Comparison of ENCODE assay signal across 18 cellular contexts in genomic region chr1:201783572-201783971, GRCh38. TPM values are rescaled to one million over a fixed set of nuclear protein-coding genes. Genes with fewer than 3 reads are reported as not detected.
A peak's percentile ranks its signal among the peaks of the same experiment; 100 is the strongest.
DNase-seq lines count a peak whose midpoint lies in the region; ATAC-seq, FAIRE-seq and TF ChIP-seq lines count a peak whose summit lies in the region.
"Had no signal": no experiment of that assay in that cellular context is flagged by ENCODE, and none has a peak within 500 bp of the region (broad histone marks: within the 10 kb centered on the region; RNA-seq: fewer than 3 reads in every experiment).

No MANE protein-coding gene starts in this region.

- H2AFZ ChIP-seq in H1 (ENCODE audit: low read length), result no peak overlapping the region

- no peak for TF ChIP-seq POLR2A in H1 (IDR thresholded peaks at IDR 0.05; ENCODE audit: control extremely low read depth in 1 of 2, low read depth in 2 of 2, low read length in 2 of 2)

- CTCF ChIA-PET in RWPE1 (lab: Yijun Ruan, JAX) (interaction anchor here (0.6 to 3.5 kb wide), 4 partner anchors 9 to 224 kb away, joined by 3 to 15 read pairs (median 4); no protein-coding TSS in a partner anchor), H1 (lab: Charles Lee; ENCODE audit: partially characterized antibody) (interaction anchor here (0.7 to 19.1 kb wide), 14 partner anchors 8 to 253 kb away, joined by 3 to 823 read pairs (median 6); no protein-coding TSS in a partner anchor)

- H3K27ac ChIP-seq in left ventricle myocardium inferior (replicated peaks), result peak overlapping the region; percentile 78
- H3K27ac ChIP-seq in heart right ventricle, result peak overlapping the region in 2 of 10 donors; percentile 9 to 59
- H3K27ac ChIP-seq in RWPE1, result peak overlapping the region; percentile 85
- H3K27ac ChIP-seq in H1 (ENCODE audit: low read depth, low read length), result no peak overlapping the region
- H3K27ac ChIP-seq: HL-60, prostate gland, upper lobe of left lung had no signal

- TF ChIP-seq CTCF in left ventricle myocardium inferior (IDR thresholded peaks at IDR 0.05; ENCODE audit: borderline replicate concordance), result no peak
- peak in 2 of 9 donors; percentile 10 to 12 for TF ChIP-seq CTCF in heart right ventricle (IDR thresholded peaks at IDR 0.05)
- no peak for TF ChIP-seq CTCF in RWPE1 (conservative IDR thresholded peaks at IDR 0.05; ENCODE audit: low read depth)
- TF ChIP-seq CTCF in H1 (IDR thresholded peaks at IDR 0.05; ENCODE audit: control extremely low read depth in 1 of 3, insufficient read depth in 1 of 3, low read depth in 1 of 3, low read length in 3 of 3), result peak in 2 of 3 experiments; percentile 16 to 43; a peak in 3 of 4 replicates

- H2BK120ac ChIP-seq in H1 (replicated peaks; ENCODE audit: low read depth, low read length), result no peak overlapping the region

- intact Hi-C loops in left ventricle myocardium inferior (cut with micrococcal nuclease) (no loop called here), heart right ventricle (cut with DNase I) (loop anchor here in 1 of 10 donors (5.0 kb wide), 1 partner anchor 41 kb away; no protein-coding TSS in a partner anchor)

- H2BK5ac ChIP-seq in H1 (ENCODE audit: low read depth, low read length), result no peak overlapping the region

- POLR2A ChIA-PET in RWPE1 (lab: Yijun Ruan, JAX; ENCODE audit: low non-redundant PET) (interaction anchor here (0.6 kb wide), 1 partner anchor 634 kb away, joined by 3 read pairs; no protein-coding TSS in a partner anchor), H1 (lab: Charles Lee; ENCODE audit: partially characterized antibody) (no interaction called here)

- H3K27me3 ChIP-seq in left ventricle myocardium inferior (ENCODE audit: low read depth) (no peaks in the 10 kb centered on the region), heart right ventricle (no peaks in the 10 kb centered on the region), H1 (replicated peaks in 1 of 4; ENCODE audit: control insufficient read depth in 3 of 4, extremely low read depth in 1 of 4, insufficient read depth in 3 of 4, low read length in 3 of 4) (no peaks in the 10 kb centered on the region)
- H3K27me3 ChIP-seq: upper lobe of left lung had no signal

- H3K36me3 Mint-ChIP-seq in stimulated activated naive B cell treated with anti-CD40 and anti-IgM and Interleukin-4, amounts not matched to agents 10 μg/mL and 1 μg/mL and 100 μg/mL, for 72 hours, result peaks cover 0 to 7% of the 10 kb centered on the region in 2 donors

- no peaks in the 10 kb centered on the region for H3K27me3 Mint-ChIP-seq in stimulated activated naive B cell treated with anti-CD40 and anti-IgM and Interleukin-4, amounts not matched to agents 10 μg/mL and 1 μg/mL and 100 μg/mL, for 72 hours

- no peak for TF ChIP-seq EP300 in H1 (IDR thresholded peaks at IDR 0.05; ENCODE audit: borderline replicate concordance in 1 of 2, low read depth in 2 of 2, low read length in 2 of 2)

- H2BK15ac ChIP-seq in H1 (ENCODE audit: low read length), result no peak overlapping the region

- no peaks in the 10 kb centered on the region for H3K79me1 ChIP-seq in H1 (ENCODE audit: low read depth, low read length)

- H2BK20ac ChIP-seq in H1 (ENCODE audit: low read length), result no peak overlapping the region

- H3K36me3 ChIP-seq in left ventricle myocardium inferior (peaks cover 82% of the 10 kb centered on the region), heart right ventricle (peaks cover 3 to 89% (median 83%) of the 10 kb centered on the region in 9 donors), H1 (ENCODE audit: control insufficient read depth in 2 of 4, insufficient read depth in 4 of 4, low read length in 3 of 4) (peaks cover 24 to 67% (median 52%) of the 10 kb centered on the region in 4 experiments)
- H3K36me3 ChIP-seq: prostate gland had no signal

- H4K20me1 ChIP-seq in H1 (replicated peaks in 1 of 2; ENCODE audit: control insufficient read depth in 1 of 2, insufficient read depth in 2 of 2, low read length in 2 of 2), result no peaks in the 10 kb centered on the region

- WGBS in heart right ventricle, 2 donors, result 82 to 84% methylated on average over 6 of the region's 6 CpGs
- WGBS in H1 (ENCODE audit: extremely low coverage in 1 of 2, insufficient coverage in 1 of 2, insufficient read length in 1 of 2, insufficient replicate concordance in 2 of 2, low coverage in 1 of 2, low lambda C conversion rate in 2 of 2, missing lambda C conversion rate in 1 of 2), 2 experiments, result 93% methylated on average over 6 of the region's 6 CpGs; no CpG with 5 or more reads in 1 of the 2 experiments

- no peak for DNase-seq in left ventricle myocardium inferior
- DNase-seq in heart right ventricle, result no peak
- DNase-seq in RWPE1 (ENCODE audit: low spot score), result no peak
- no peak for DNase-seq in H1 (ENCODE audit: low read depth in 1 of 2, low spot score in 2 of 2)
- no peak for DNase-seq in stimulated activated naive B cell treated with anti-CD40 and anti-IgM and Interleukin-4, amounts not matched to agents 10 μg/mL and 1 μg/mL and 100 μg/mL, for 72 hours
- no peak for DNase-seq in stimulated activated CD4-positive, alpha-beta T cell treated with anti-CD3 and anti-CD28 coated beads, Interleukin-4, amount 100 ng/mL, for 1 hour
- DNase-seq in cerebellar cortex (ENCODE audit: low spot score), result no peak
- DNase-seq: caudate nucleus, COR-L47, EL, hippocampal formation, midbrain, NCI-H2029 treated with DMSO at 0.1 percent for 48 hours, T-helper 1 cell, upper lobe of left lung had no signal

- no peak overlapping the region for H4K5ac ChIP-seq in H1 (ENCODE audit: insufficient read length, low read depth, low read length)

- no peaks in the 10 kb centered on the region for H3K23me2 ChIP-seq in H1 (ENCODE audit: low read depth, low read length)

- H3K4me3 Mint-ChIP-seq in stimulated activated naive B cell treated with anti-CD40 and anti-IgM and Interleukin-4, amounts not matched to agents 10 μg/mL and 1 μg/mL and 100 μg/mL, for 72 hours, result no peak overlapping the region

- H3K27ac Mint-ChIP-seq in stimulated activated naive B cell treated with anti-CD40 and anti-IgM and Interleukin-4, amounts not matched to agents 10 μg/mL and 1 μg/mL and 100 μg/mL, for 72 hours, result no peak overlapping the region

- no peak overlapping the region for H3K14ac ChIP-seq in H1 (ENCODE audit: insufficient read length)

- no peaks in the 10 kb centered on the region for H3K9me3 ChIP-seq in left ventricle myocardium inferior (replicated peaks)
- H3K9me3 ChIP-seq in heart right ventricle, result no peaks in the 10 kb centered on the region
- H3K9me3 ChIP-seq in H1 (ENCODE audit: insufficient read depth in 2 of 2, low read depth in 1 of 2, low read length in 1 of 2), result peaks cover 0 to 5% of the 10 kb centered on the region in 2 experiments; a peak in 2 of 4 replicates
- H3K9me3 ChIP-seq: prostate gland, upper lobe of left lung had no signal

- H3K4ac ChIP-seq in H1 (replicated peaks; ENCODE audit: insufficient read length, low read depth, low read length), result no peak overlapping the region

- H3K9ac ChIP-seq in H1 (replicated peaks in 1 of 4; ENCODE audit: extremely low read depth in 1 of 4, low read depth in 3 of 4, low read length in 3 of 4), result no peak overlapping the region

- no peak overlapping the region for H2BK12ac ChIP-seq in H1 (ENCODE audit: low read depth, low read length)

- peaks cover 99% of the 10 kb centered on the region for H3K4me1 ChIP-seq in left ventricle myocardium inferior
- H3K4me1 ChIP-seq in heart right ventricle, result peaks cover 10 to 86% (median 50%) of the 10 kb centered on the region in 9 donors
- no peaks in the 10 kb centered on the region for H3K4me1 ChIP-seq in H1 (replicated peaks in 1 of 4; ENCODE audit: control insufficient read depth in 3 of 4, insufficient read depth in 4 of 4, low read length in 3 of 4)
- H3K4me1 ChIP-seq: prostate gland, upper lobe of left lung had no signal

- H3K9me3 Mint-ChIP-seq in stimulated activated naive B cell treated with anti-CD40 and anti-IgM and Interleukin-4, amounts not matched to agents 10 μg/mL and 1 μg/mL and 100 μg/mL, for 72 hours, result no peaks in the 10 kb centered on the region

- H2AK5ac ChIP-seq in H1 (ENCODE audit: low read depth, low read length), result no peak overlapping the region

- no peak for FAIRE-seq in H1 (lab: Jason Lieb, UNC)

- H3K4me2 ChIP-seq in H1 (ENCODE audit: insufficient read depth in 1 of 2, low read depth in 2 of 2, low read length in 2 of 2), result no peak overlapping the region

- no peak overlapping the region for H4K91ac ChIP-seq in H1 (replicated peaks; ENCODE audit: insufficient read length, low read length)

- no peak overlapping the region for H3K4me3 ChIP-seq in left ventricle myocardium inferior
- no peak overlapping the region for H3K4me3 ChIP-seq in heart right ventricle
- no peak overlapping the region for H3K4me3 ChIP-seq in H1 (ENCODE audit: extremely low read depth in 1 of 4, insufficient read depth in 2 of 4, low read depth in 3 of 4, low read length in 4 of 4)
- H3K4me3 ChIP-seq: prostate gland, upper lobe of left lung had no signal

- TF ChIP-seq RAD21 in H1 (IDR thresholded peaks at IDR 0.05 in 1 of 2, conservative IDR thresholded peaks at IDR 0.05 in 1 of 2; ENCODE audit: low read depth in 2 of 2, low read length in 2 of 2), result peak; percentile 39 to 63; a peak in 3 of 4 replicates

- H3K18ac ChIP-seq in H1 (ENCODE audit: extremely low read depth, low read length), result no peak overlapping the region

- no peak overlapping the region for H3K23ac ChIP-seq in H1 (ENCODE audit: insufficient read length)

- H3K4me1 Mint-ChIP-seq in stimulated activated naive B cell treated with anti-CD40 and anti-IgM and Interleukin-4, amounts not matched to agents 10 μg/mL and 1 μg/mL and 100 μg/mL, for 72 hours, result no peaks in the 10 kb centered on the region

- no peak for ATAC-seq in heart right ventricle
- no peak for ATAC-seq in stimulated activated naive B cell treated with anti-CD40 and anti-IgM and Interleukin-4, amounts not matched to agents 10 μg/mL and 1 μg/mL and 100 μg/mL, for 72 hours (replicated peaks)
- ATAC-seq in GM19455 (IDR thresholded peaks at IDR 0.05; ENCODE audit: unreplicated experiment), result no peak

- no peak overlapping the region for H3K56ac ChIP-seq in H1 (replicated peaks; ENCODE audit: insufficient read length, low read depth, low read length)

- no peak overlapping the region for H4K8ac ChIP-seq in H1 (ENCODE audit: extremely low read depth, insufficient read depth, low read length)

- no peaks in the 10 kb centered on the region for H3K79me2 ChIP-seq in H1 (ENCODE audit: control insufficient read depth in 1 of 2, insufficient read depth in 2 of 2, low read length in 2 of 2)

RNA-seq across cellular contexts. Expression of gene IPO9, which starts 45.4 kb away (rescaled TPM):
- 20.1 TPM for total RNA-seq in left ventricle myocardium inferior
- total RNA-seq in heart right ventricle, result 10 to 100 TPM; 21.9 to 31.4 (median 27.2) TPM
- 10 to 100 TPM; 12.0 to 12.9 TPM for polyA plus RNA-seq in heart right ventricle
- total RNA-seq in H1 (2021; fragmentation: NEBNext Ultra II Directional; extraction: Animal tissue kit (Norgen Biotek cat#: 25700)), result 122 and 124 TPM in 2 replicates
- 60.4 and 61.0 TPM in 2 replicates for polyA plus RNA-seq in H1 (2011; rRNA removed)
- 52.6 TPM for polyA plus RNA-seq in H1 (2011; cell fraction: cytosol; rRNA removed)
- 86.1 TPM for polyA plus RNA-seq in H1 (2011; cell fraction: nucleus; rRNA removed)
- polyA plus RNA-seq in H1 (2012, experiment 1 of 2), result 54.4 to 90.7 TPM (median 74.8 TPM) in 4 replicates
- polyA plus RNA-seq in H1 (2012, experiment 2 of 2), result 10.5 TPM
- polyA plus RNA-seq in H1 (2013, experiment 1 of 2), result 49.5 TPM
- 50.6 TPM for polyA plus RNA-seq in H1 (2013, experiment 2 of 2)
- polyA minus RNA-seq in H1 (2011; rRNA and poly(A)+ RNA removed), result 108 and 162 TPM in 2 replicates
- polyA minus RNA-seq in H1 (2011; cell fraction: cytosol; rRNA and poly(A)+ RNA removed), result 54.3 TPM
- polyA minus RNA-seq in H1 (2011; cell fraction: nucleus; rRNA and poly(A)+ RNA removed), result 55.7 TPM

Comparison
In these comparisons a context has a peak if more than half of its experiments do, and no peak if none do; other contexts are left out.
1. CTCF ChIP-seq: peak in H1 (2 of 3); none in left ventricle myocardium inferior (single experiment) and RWPE1 (single experiment).